Comparison of ENCODE assay signal across 9 cellular contexts in genomic region chr4:1008840-1009646, GRCh38. TPM values are rescaled to one million over a fixed set of nuclear protein-coding genes. Genes with fewer than 3 reads are reported as not detected.
DNase-seq lines count a peak whose midpoint lies in the region; ATAC-seq and TF ChIP-seq lines count a peak whose summit lies in the region.
"Had no signal": no experiment of that assay in that cellular context is flagged by ENCODE, and none has a peak within 500 bp of the region (broad histone marks: within the 10 kb centered on the region; RNA-seq: fewer than 3 reads in every experiment).

No MANE protein-coding gene starts in this region.

- H3K79me2 ChIP-seq in SU-DHL-6 (ENCODE audit: insufficient read depth, low read length) = no peaks in the 10 kb centered on the region

- H2AFZ ChIP-seq in SU-DHL-6 (ENCODE audit: low read depth, low read length, severe bottlenecking) = peak overlapping the region; percentile 65

- H3K27me3 ChIP-seq in SU-DHL-6 (ENCODE audit: low read length) (no peaks in the 10 kb centered on the region), upper lobe of left lung (peaks cover 0 to 12% (median 5%) of the 10 kb centered on the region in 4 donors)

- TF ChIP-seq CTCF in SU-DHL-6 (IDR thresholded peaks at IDR 0.05; ENCODE audit: insufficient read depth, low read length, poor library complexity, severe bottlenecking) (no peak), cardiac fibroblast (IDR thresholded peaks at IDR 0.05; ENCODE audit: low read depth, low read length) (no peak), mucosa of descending colon (IDR thresholded peaks at IDR 0.05) (no peak), upper lobe of left lung (IDR thresholded peaks at IDR 0.05) (peak in 1 of 6 experiments; percentile 17)

- 3 to 8% methylated on average over 17 to 22 of the region's 46 CpGs for WGBS in upper lobe of left lung, 2 donors

- intact Hi-C loops in mucosa of descending colon (cut with DNase I, micrococcal nuclease) = no loop called here

- H3F3A ChIP-seq in SU-DHL-6 (ENCODE audit: insufficient read depth) = peaks cover 12% of the 10 kb centered on the region

- H3K9me3 ChIP-seq in SU-DHL-6 (ENCODE audit: insufficient read depth, low read length) (no peaks in the 10 kb centered on the region), mucosa of descending colon (no peaks in the 10 kb centered on the region), upper lobe of left lung (no peaks in the 10 kb centered on the region)

- TF ChIP-seq EP300 in upper lobe of left lung (IDR thresholded peaks at IDR 0.05) = no peak

- no peaks in the 10 kb centered on the region for H4K20me1 ChIP-seq in SU-DHL-6 (ENCODE audit: low read depth, low read length)

- H3K9ac ChIP-seq in SU-DHL-6 (ENCODE audit: low read length) = peak overlapping the region; percentile 55

- no peak for TF ChIP-seq POLR2A in upper lobe of left lung (IDR thresholded peaks at IDR 0.05)

- DNase-seq in activated CD4-positive, CD25-positive, alpha-beta regulatory T cell treated with anti-CD3 and anti-CD28 coated beads, Interleukin-2, amount 50 U/mL, for 72 hours = peak; percentile 54
- no peak for DNase-seq in cardiac fibroblast (ENCODE audit: low read depth in 2 of 2)
- peak; percentile 53 to 82 (median 76) for DNase-seq in mucosa of descending colon
- DNase-seq in upper lobe of left lung = peak in 1 of 2 donors; percentile 90
- no peak for DNase-seq in DMS114 treated with DMSO at 0.1 percent for 48 hours (lab: John Stamatoyannopoulos, UW; ENCODE audit: unreplicated experiment)
- no peak for DNase-seq in GDM1 (lab: John Stamatoyannopoulos, UW)
- DNase-seq: DND-41 had no signal

- H3K27ac ChIP-seq in SU-DHL-6 (ENCODE audit: low read depth, low read length) (no peak overlapping the region), upper lobe of left lung (peak overlapping the region in 2 of 4 donors; percentile 71 to 76)

- peak overlapping the region; percentile 89 for H3K4me2 ChIP-seq in SU-DHL-6 (ENCODE audit: low read depth, low read length, poor library complexity, severe bottlenecking)

- H3K36me3 ChIP-seq in SU-DHL-6 (ENCODE audit: low read length) (no peaks in the 10 kb centered on the region), mucosa of descending colon (ENCODE audit: low read depth) (no peaks in the 10 kb centered on the region), upper lobe of left lung (no peaks in the 10 kb centered on the region)

- no peak for ATAC-seq in activated CD4-positive, CD25-positive, alpha-beta regulatory T cell treated with anti-CD3 and anti-CD28 coated beads, Interleukin-2, amount 50 U/mL, for 24 hours
- ATAC-seq in mucosa of descending colon (peak; percentile 5), upper lobe of left lung (ENCODE audit: low FRiP score in 2 of 2) (no peak)

- H3K4me3 ChIP-seq in SU-DHL-6 (ENCODE audit: insufficient read depth, low read length, poor library complexity, severe bottlenecking) = peak overlapping the region; percentile 62
- peak overlapping the region; percentile 64 to 69 for H3K4me3 ChIP-seq in cardiac fibroblast (replicated peaks in 1 of 2; ENCODE audit: low read depth in 2 of 2, low read length in 2 of 2)
- H3K4me3 ChIP-seq in mucosa of descending colon = no peak overlapping the region
- peak overlapping the region; percentile 47 to 91 (median 77) for H3K4me3 ChIP-seq in upper lobe of left lung

- no peaks in the 10 kb centered on the region for H3K9me2 ChIP-seq in SU-DHL-6 (replicated peaks; ENCODE audit: insufficient read depth, low read length)

- H3K4me1 ChIP-seq in mucosa of descending colon (ENCODE audit: low read depth) (peaks cover 11% of the 10 kb centered on the region), upper lobe of left lung (peaks cover 26 to 43% (median 30%) of the 10 kb centered on the region in 4 donors)

RNA-seq across cellular contexts. Expression of gene FGFRL1, which starts 2.4 kb away (rescaled TPM):
- total RNA-seq in mucosa of descending colon = 10 to 100 TPM; 14.7 to 19.3 (median 16.9) TPM
- 10 to 100 TPM; 21.0 to 32.4 (median 25.6) TPM for total RNA-seq in upper lobe of left lung

RNA-seq across cellular contexts. Expression of gene SLC26A1, which starts 15.8 kb away (rescaled TPM):
- total RNA-seq in mucosa of descending colon (1 to 10 TPM in 2 of 3 donors, under 1 TPM in 1; 0.85 to 2.8 (median 1.9) TPM), upper lobe of left lung (1 to 10 TPM in 1 of 6 donors, under 1 TPM in 5; 0.39 to 2.1 (median 0.68) TPM)

RNA-seq across cellular contexts. Expression of gene IDUA, which starts 22.2 kb away (rescaled TPM):
- total RNA-seq in mucosa of descending colon (10 to 100 TPM; 29.7 to 45.7 (median 33.4) TPM), upper lobe of left lung (100 to 1,000 TPM in 1 of 6 donors, 10 to 100 TPM in 5; 13.5 to 152 (median 55.9) TPM)

RNA-seq across cellular contexts. Expression of gene DGKQ, which starts 35.7 kb away (rescaled TPM):
- total RNA-seq in mucosa of descending colon = 10 to 100 TPM; 31.8 to 56.1 (median 41.7) TPM
- total RNA-seq in upper lobe of left lung = 10 to 100 TPM; 10.7 to 36.7 (median 17.5) TPM

Comparison
In these comparisons a context has a peak if more than half of its experiments do, and no peak if none do; other contexts are left out.
1. DNase-seq: peak in activated CD4-positive, CD25-positive, alpha-beta regulatory T cell treated with anti-CD3 and anti-CD28 coated beads, Interleukin-2, amount 50 U/mL, for 72 hours (single experiment) and mucosa of descending colon (3 of 3); none in cardiac fibroblast (0 of 2), DMS114 treated with DMSO at 0.1 percent for 48 hours (single experiment) and GDM1 (single experiment).